In the genomic region with DNA sequence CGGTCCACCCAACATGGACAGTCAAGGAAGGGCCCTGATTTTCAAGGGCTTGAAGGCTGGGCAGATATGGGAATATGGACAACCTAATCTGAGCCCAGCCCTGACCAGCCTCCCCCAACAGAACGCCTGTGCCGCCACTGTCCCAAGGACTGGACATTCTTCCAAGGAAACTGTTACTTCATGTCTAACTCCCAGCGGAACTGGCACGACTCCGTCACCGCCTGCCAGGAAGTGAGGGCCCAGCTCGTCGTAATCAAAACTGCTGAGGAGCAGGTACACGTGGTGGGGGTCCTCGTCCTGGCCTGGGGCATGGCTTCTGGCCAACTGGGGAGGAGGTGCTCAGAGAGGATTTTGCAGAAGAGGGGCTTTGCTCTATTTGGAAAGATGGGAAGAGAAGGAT, we compare ENCODE assay signal across 10 cellular contexts. TPM values are rescaled to one million over a fixed set of nuclear protein-coding genes. Genes with fewer than 3 reads are reported as not detected.
"Had no signal": no experiment of that assay in that cellular context is flagged by ENCODE, and none has a peak within 500 bp of the region (broad histone marks: within the 10 kb centered on the region; RNA-seq: fewer than 3 reads in every experiment).

No MANE protein-coding gene starts in this region.

- H3K4me1 ChIP-seq: HAP-1 had no signal

- H3K27ac ChIP-seq: GM23248, HL-60 had no signal

- DNase-seq: GM23248, GOT3, H7, IMR-90 had no signal

- H3K9me3 ChIP-seq: HAP-1 had no signal

- H3K36me3 ChIP-seq: HAP-1 had no signal

- FAIRE-seq: K562 had no signal

- H3K9ac ChIP-seq: GM23248 had no signal

- ATAC-seq: HCT116, K562 had no signal

- H3K4me3 ChIP-seq: GM23248, HAP-1, K562 had no signal

RNA-seq across cellular contexts. Expression of gene CLEC4M, which starts 3.5 kb away (rescaled TPM):
- total RNA-seq: GM23248, H4, H7, HT1080, IMR-90, K562 had no signal
- polyA plus RNA-seq: GM23248, IMR-90 had no signal

RNA-seq across cellular contexts. Expression of gene CD209, which starts 19.2 kb away (rescaled TPM):
- total RNA-seq: GM23248, H7, HT1080, IMR-90, K562 had no signal
- polyA plus RNA-seq: GM23248, IMR-90 had no signal

RNA-seq across cellular contexts. Expression of gene CLEC4G, which starts 34.6 kb away (rescaled TPM):
- total RNA-seq: GM23248, H4, H7, HT1080, IMR-90, K562 had no signal
- polyA plus RNA-seq: GM23248, IMR-90, K562 had no signal
